ENCODE assay signal across 8 cellular contexts in the genomic region with DNA sequence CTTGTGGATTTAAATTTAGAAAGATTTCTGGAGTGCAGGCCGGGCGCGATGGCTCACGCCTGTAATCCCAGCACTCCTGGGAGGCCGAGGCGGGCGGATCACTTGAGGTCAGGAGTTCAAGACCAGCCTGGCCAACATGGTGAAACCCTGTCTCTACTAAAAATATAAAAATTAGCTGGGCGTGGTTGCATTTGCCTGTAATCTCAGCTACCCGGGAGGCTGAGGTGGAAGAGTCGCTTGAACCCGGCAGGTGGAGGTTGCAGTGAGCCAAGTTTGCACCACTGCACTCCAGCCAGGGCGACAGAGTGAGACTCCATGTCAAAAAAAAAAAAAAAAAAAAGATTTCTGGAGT. TPM values are rescaled to one million over a fixed set of nuclear protein-coding genes. Genes with fewer than 3 reads are reported as not detected.
DNase-seq lines count a peak whose midpoint lies in the region; ATAC-seq, FAIRE-seq and TF ChIP-seq lines count a peak whose summit lies in the region.
"Not testable (repeated sequence)": the region's sequence is repeated elsewhere in the genome, so short reads cannot be mapped to it uniquely, and the experiment has no call there.

No MANE protein-coding gene starts in this region.

- H3K4me2 ChIP-seq in endothelial cell of umbilical vein (ENCODE audit: insufficient read depth, low read length) (peak overlapping the region; percentile 92), neural cell (ENCODE audit: low read length) (peak overlapping the region; percentile 87)

- CTCF ChIA-PET in BJ (lab: Yijun Ruan, JAX) (interaction anchor here (1.8 to 2.3 kb wide), 2 partner anchors 19 to 73 kb away, joined by 6 to 7 read pairs; a partner anchor contains a TSS), T-cell (lab: Charles Lee) (interaction anchor here in 1 of 2 donors (1.6 kb wide), 1 partner anchor 60 kb away, joined by 6 read pairs; no protein-coding TSS in a partner anchor), endothelial cell of umbilical vein (lab: Charles Lee) (interaction anchor here (0.7 to 1.8 kb wide), 5 partner anchors 33 to 78 kb away, joined by 4 to 8 read pairs (median 4); no protein-coding TSS in a partner anchor)

- not testable (repeated sequence) for H3K9me2 ChIP-seq in neural cell (ENCODE audit: insufficient read depth, low read length)

- H3K79me2 ChIP-seq in endothelial cell of umbilical vein (ENCODE audit: control insufficient read depth, insufficient read depth, low read length) (peaks cover 65% of the 10 kb centered on the region), neural cell (replicated peaks; ENCODE audit: insufficient read depth, low read length) (peaks cover 63% of the 10 kb centered on the region)

- BruUV-seq in endothelial cell of umbilical vein (replicated peaks; lab: Mats Ljungman, UMichigan): not testable (repeated sequence)

- not testable (repeated sequence) for H3K9me3 Mint-ChIP-seq in T-cell; activated naive CD8-positive, alpha-beta T cell treated with anti-CD3 and anti-CD28 coated beads, Interleukin-2, amount 50 U/mL, for 24 hours; immature natural killer cell; stimulated activated naive CD8-positive, alpha-beta T cell treated with anti-CD3 and anti-CD28 coated beads, Interleukin-15, Interleukin-2, amounts not matched to agents 100 ng/mL and 50 ng/mL, for 24 hours

- TF ChIP-seq POLR2A in endothelial cell of umbilical vein (IDR thresholded peaks at IDR 0.05; ENCODE audit: low read depth, low read length): not testable (repeated sequence)

- H3F3A ChIP-seq in neural cell (ENCODE audit: insufficient read depth, low read length, poor library complexity, severe bottlenecking): not testable (repeated sequence)

- peaks cover 16% of the 10 kb centered on the region for H3K4me1 ChIP-seq in HUES48 (ENCODE audit: control insufficient read depth, insufficient read depth, low read length)
- peaks cover 22% of the 10 kb centered on the region for H3K4me1 ChIP-seq in endothelial cell of umbilical vein (ENCODE audit: control insufficient read depth, extremely low read depth, insufficient read depth, low read length)

- not testable (repeated sequence) for H3K9me1 ChIP-seq in endothelial cell of umbilical vein (replicated peaks; ENCODE audit: control insufficient read depth, extremely low read depth, insufficient read depth, low read length)

- H3K9me3 ChIP-seq in HUES48 (ENCODE audit: control insufficient read depth, insufficient read depth, low read length); endothelial cell of umbilical vein (replicated peaks; ENCODE audit: control insufficient read depth, insufficient read depth, low read length); neural cell (ENCODE audit: low read length): not testable (repeated sequence)

- intact Hi-C loops in endothelial cell of umbilical vein (cut with micrococcal nuclease): not testable (repeated sequence)

- peak overlapping the region in 1 of 2 donors; percentile 74 for H3K27ac Mint-ChIP-seq in T-cell
- H3K27ac Mint-ChIP-seq in activated naive CD8-positive, alpha-beta T cell treated with anti-CD3 and anti-CD28 coated beads, Interleukin-2, amount 50 U/mL, for 24 hours: peak overlapping the region; percentile 92
- peak overlapping the region; percentile 88 to 95 (median 93) for H3K27ac Mint-ChIP-seq in immature natural killer cell
- H3K27ac Mint-ChIP-seq in stimulated activated naive CD8-positive, alpha-beta T cell treated with anti-CD3 and anti-CD28 coated beads, Interleukin-15, Interleukin-2, amounts not matched to agents 100 ng/mL and 50 ng/mL, for 24 hours: peak overlapping the region; percentile 95

- DNase-seq in BJ (ENCODE audit: low read depth); T-cell; activated naive CD8-positive, alpha-beta T cell treated with anti-CD3 and anti-CD28 coated beads, Interleukin-2, amount 50 U/mL, for 24 hours; endothelial cell of umbilical vein (ENCODE audit: low read depth, low spot score); immature natural killer cell: not testable (repeated sequence)

- not testable (repeated sequence) for H3K36me3 Mint-ChIP-seq in T-cell, immature natural killer cell
- H3K36me3 Mint-ChIP-seq in activated naive CD8-positive, alpha-beta T cell treated with anti-CD3 and anti-CD28 coated beads, Interleukin-2, amount 50 U/mL, for 24 hours (ENCODE audit: low read depth): peaks cover 34% of the 10 kb centered on the region
- H3K36me3 Mint-ChIP-seq in stimulated activated naive CD8-positive, alpha-beta T cell treated with anti-CD3 and anti-CD28 coated beads, Interleukin-15, Interleukin-2, amounts not matched to agents 100 ng/mL and 50 ng/mL, for 24 hours (ENCODE audit: low read depth): peaks cover 30% of the 10 kb centered on the region

- not testable (repeated sequence) for H2AFZ ChIP-seq in endothelial cell of umbilical vein (ENCODE audit: low read depth, low read length); neural cell (ENCODE audit: low read depth, low read length)

- H3K36me3 ChIP-seq in BJ (ENCODE audit: control insufficient read depth, insufficient read depth, low read length); HUES48 (ENCODE audit: control insufficient read depth, insufficient read depth, low read length); endothelial cell of umbilical vein (ENCODE audit: control insufficient read depth in 2 of 2, extremely low read depth in 1 of 2, insufficient read depth in 2 of 2, low read length in 2 of 2); neural cell (ENCODE audit: insufficient read depth, low read length): not testable (repeated sequence)

- not testable (repeated sequence) for TF ChIP-seq CTCF in BJ (IDR thresholded peaks at IDR 0.05; ENCODE audit: insufficient read depth, low read depth, low read length); endothelial cell of umbilical vein (IDR thresholded peaks at IDR 0.05; ENCODE audit: extremely low read depth in 1 of 2, insufficient read depth in 1 of 2, low read depth in 1 of 2, low read length in 2 of 2); neural cell (IDR thresholded peaks at IDR 0.05; ENCODE audit: poor library complexity, severe bottlenecking)

- H3K4me1 Mint-ChIP-seq in T-cell: peaks cover 56 to 67% (median 58%) of the 10 kb centered on the region in 3 donors
- H3K4me1 Mint-ChIP-seq in activated naive CD8-positive, alpha-beta T cell treated with anti-CD3 and anti-CD28 coated beads, Interleukin-2, amount 50 U/mL, for 24 hours: peaks cover 57% of the 10 kb centered on the region
- H3K4me1 Mint-ChIP-seq in immature natural killer cell: peaks cover 58 to 61% of the 10 kb centered on the region in 2 donors
- peaks cover 55% of the 10 kb centered on the region for H3K4me1 Mint-ChIP-seq in stimulated activated naive CD8-positive, alpha-beta T cell treated with anti-CD3 and anti-CD28 coated beads, Interleukin-15, Interleukin-2, amounts not matched to agents 100 ng/mL and 50 ng/mL, for 24 hours (ENCODE audit: low read depth)

- not testable (repeated sequence) for ATAC-seq in T-cell (replicated peaks in 1 of 4); activated naive CD8-positive, alpha-beta T cell treated with anti-CD3 and anti-CD28 coated beads, Interleukin-2, amount 50 U/mL, for 24 hours

- not testable (repeated sequence) for H3K27me3 ChIP-seq in BJ (ENCODE audit: control insufficient read depth, insufficient read depth, low read length); HUES48 (ENCODE audit: control insufficient read depth, insufficient read depth, low read length); endothelial cell of umbilical vein (ENCODE audit: control insufficient read depth in 2 of 2, insufficient read depth in 2 of 2, low read length in 2 of 2); neural cell (ENCODE audit: insufficient read depth, low read depth, low read length)

- not testable (repeated sequence) for H3K27me3 Mint-ChIP-seq in T-cell; activated naive CD8-positive, alpha-beta T cell treated with anti-CD3 and anti-CD28 coated beads, Interleukin-2, amount 50 U/mL, for 24 hours; immature natural killer cell (ENCODE audit: low read depth in 3 of 3); stimulated activated naive CD8-positive, alpha-beta T cell treated with anti-CD3 and anti-CD28 coated beads, Interleukin-15, Interleukin-2, amounts not matched to agents 100 ng/mL and 50 ng/mL, for 24 hours

- FAIRE-seq in endothelial cell of umbilical vein (lab: Jason Lieb, UNC): not testable (repeated sequence)

- peak overlapping the region; percentile 46 for H3K4me3 ChIP-seq in BJ (ENCODE audit: low read depth, low read length)
- H3K4me3 ChIP-seq in HUES48 (ENCODE audit: low read depth, low read length): peak overlapping the region; percentile 88
- H3K4me3 ChIP-seq in endothelial cell of umbilical vein (replicated peaks in 1 of 3; ENCODE audit: insufficient read depth in 1 of 3, low read depth in 1 of 3, low read length in 3 of 3): peak overlapping the region; percentile 69 to 78 (median 69)
- H3K4me3 ChIP-seq in neural cell (ENCODE audit: low read length): peak overlapping the region; percentile 70

- peaks cover 14% of the 10 kb centered on the region for H4K20me1 ChIP-seq in endothelial cell of umbilical vein (replicated peaks; ENCODE audit: control insufficient read depth, extremely low read depth, insufficient read depth, low read length)
- H4K20me1 ChIP-seq in neural cell (ENCODE audit: insufficient read depth): peaks cover 15% of the 10 kb centered on the region

- not testable (repeated sequence) for TF ChIP-seq EP300 in neural cell (conservative IDR thresholded peaks at IDR 0.05; ENCODE audit: poor library complexity, severe bottlenecking)

- H3K4me3 Mint-ChIP-seq in T-cell (peak overlapping the region; percentile 84 to 87 (median 86)), immature natural killer cell (peak overlapping the region; percentile 85 to 92 (median 90))
- H3K4me3 Mint-ChIP-seq in activated naive CD8-positive, alpha-beta T cell treated with anti-CD3 and anti-CD28 coated beads, Interleukin-2, amount 50 U/mL, for 24 hours: peak overlapping the region; percentile 92
- peak overlapping the region; percentile 95 for H3K4me3 Mint-ChIP-seq in stimulated activated naive CD8-positive, alpha-beta T cell treated with anti-CD3 and anti-CD28 coated beads, Interleukin-15, Interleukin-2, amounts not matched to agents 100 ng/mL and 50 ng/mL, for 24 hours

- POLR2A ChIA-PET in BJ (lab: Charles Lee): not testable (repeated sequence)
- POLR2A ChIA-PET in T-cell (lab: Charles Lee): interaction anchor here in 1 of 2 donors (0.6 to 0.7 kb wide), 2 partner anchors 47 to 129 kb away, joined by 3 to 15 read pairs; no protein-coding TSS in a partner anchor
- POLR2A ChIA-PET in endothelial cell of umbilical vein (lab: Charles Lee): interaction anchor here (0.6 to 1.0 kb wide), 3 partner anchors 10 to 1520 kb away, joined by 4 to 5 read pairs (median 5); no protein-coding TSS in a partner anchor

- H3K27ac ChIP-seq in HUES48 (ENCODE audit: low read depth, low read length) (peak overlapping the region; percentile 86), endothelial cell of umbilical vein (ENCODE audit: insufficient read depth, low read depth, low read length) (peak overlapping the region; percentile 83)
- H3K27ac ChIP-seq in neural cell (ENCODE audit: low read length): not testable (repeated sequence)

- dilution Hi-C loops in endothelial cell of umbilical vein (cut with MboI; ENCODE audit: extremely low pct_ligation_motif_present, low sequenced_read_pairs): not testable (repeated sequence)

- not testable (repeated sequence) for TF ChIP-seq RAD21 in neural cell (conservative IDR thresholded peaks at IDR 0.05)

- H3K9ac ChIP-seq in HUES48 (ENCODE audit: low read depth, low read length) (peak overlapping the region; percentile 98; the same call in 1 of the 2 replicates), endothelial cell of umbilical vein (replicated peaks; ENCODE audit: extremely low read depth, insufficient read depth, low read length) (peak overlapping the region; percentile 96), neural cell (ENCODE audit: low read length) (peak overlapping the region; percentile 94)

RNA-seq across cellular contexts. Expression of a gene that starts 1.5 kb away (rescaled TPM):
- polyA plus RNA-seq in BJ (2011; rRNA removed): 47.3 and 61.9 TPM in 2 replicates
- 26.8 and 37.3 TPM in 2 replicates for polyA minus RNA-seq in BJ (2011; rRNA and poly(A)+ RNA removed)
- total RNA-seq in T-cell: 10 to 100 TPM; 28.4 to 38.7 (median 34.3) TPM
- total RNA-seq in endothelial cell of umbilical vein: 83.5 and 84.3 TPM in 2 replicates
- polyA plus RNA-seq in endothelial cell of umbilical vein: 54.7 and 66.0 TPM in 2 replicates
- polyA plus RNA-seq in endothelial cell of umbilical vein (2011; cell fraction: cytosol; rRNA removed): 70.1 and 73.2 TPM in 2 replicates
- polyA plus RNA-seq in endothelial cell of umbilical vein (2011; cell fraction: nucleus; rRNA removed): 26.9 and 33.0 TPM in 2 replicates
- 82.4 and 120 TPM in 2 replicates for polyA plus RNA-seq in endothelial cell of umbilical vein (2012)
- 36.4 and 41.0 TPM in 2 replicates for polyA minus RNA-seq in endothelial cell of umbilical vein
- 23.8 TPM for polyA minus RNA-seq in endothelial cell of umbilical vein (2011; cell fraction: cytosol; rRNA and poly(A)+ RNA removed)
- polyA minus RNA-seq in endothelial cell of umbilical vein (2011; cell fraction: nucleus; rRNA and poly(A)+ RNA removed): 14.8 and 16.1 TPM in 2 replicates
- 100 to 1,000 TPM; 110 to 133 (median 115) TPM for polyA plus RNA-seq in immature natural killer cell
- polyA plus RNA-seq in neural cell: 42.9 and 49.1 TPM in 2 replicates
- polyA minus RNA-seq in neural cell: 39.2 and 46.5 TPM in 2 replicates

RNA-seq across cellular contexts. Expression of a gene that starts 17.8 kb away (rescaled TPM):
- polyA plus RNA-seq in BJ (2011; rRNA removed): 0.06 and 0.11 TPM in 2 replicates
- polyA minus RNA-seq in BJ (2011; rRNA and poly(A)+ RNA removed): 0.15 and 0.28 TPM in 2 replicates
- total RNA-seq in T-cell: 1 to 10 TPM in 3 of 5 donors, not detected in 2; 2.8 to 4.7 (median 3.9) TPM
- 0.09 TPM in 1 of 2 replicates, not detected in the other for total RNA-seq in endothelial cell of umbilical vein
- 0.02 and 0.04 TPM in 2 replicates for polyA plus RNA-seq in endothelial cell of umbilical vein
- polyA plus RNA-seq in endothelial cell of umbilical vein (2011; cell fraction: cytosol; rRNA removed): 0.03 TPM in 1 of 2 replicates, not detected in the other
- 0.01 TPM in 1 of 2 replicates, not detected in the other for polyA plus RNA-seq in endothelial cell of umbilical vein (2011; cell fraction: nucleus; rRNA removed)
- not detected in 2 replicates for polyA plus RNA-seq in endothelial cell of umbilical vein (2012)
- 0.06 and 0.10 TPM in 2 replicates for polyA minus RNA-seq in endothelial cell of umbilical vein
- 1.0 TPM for polyA minus RNA-seq in endothelial cell of umbilical vein (2011; cell fraction: cytosol; rRNA and poly(A)+ RNA removed)
- 0.05 and 0.10 TPM in 2 replicates for polyA minus RNA-seq in endothelial cell of umbilical vein (2011; cell fraction: nucleus; rRNA and poly(A)+ RNA removed)
- polyA plus RNA-seq in immature natural killer cell: under 1 TPM in 2 of 3 donors, not detected in 1; 0.16 to 0.53 TPM
- 0.07 TPM in 1 of 2 replicates, not detected in the other for polyA plus RNA-seq in neural cell
- 3.5 and 5.1 TPM in 2 replicates for polyA minus RNA-seq in neural cell
